In genomic region chr13:42110410-42111155, GRCh38 we compare ENCODE assay signal across 8 cellular contexts.
DNase-seq lines count a peak whose midpoint lies in the region; ATAC-seq and TF ChIP-seq lines count a peak whose summit lies in the region.

No MANE protein-coding gene starts in this region.

- dilution Hi-C loops in mammary epithelial cell (cut with HindIII; ENCODE audit: low sequenced_read_pairs): no loop called here

- in situ Hi-C loops in Panc1 (cut with HindIII; ENCODE audit: low pct_unique_long_range_greater_than_20kb, low sequenced_read_pairs) (no loop called here), mammary epithelial cell (cut with MboI; ENCODE audit: low sequenced_read_pairs in 2 of 2) (loop anchor here (10.0 to 25.0 kb wide), 2 partner anchors 206 to 448 kb away; no protein-coding TSS in a partner anchor)

- WGBS in mammary epithelial cell (ENCODE audit: low coverage, missing lambda C conversion rate): 28% methylated on average over 7 of the region's 7 CpGs

- no peaks in the 10 kb centered on the region for H4K20me1 ChIP-seq in mammary epithelial cell (ENCODE audit: insufficient read depth, low read length)

- ATAC-seq in Panc1 (peak; percentile 43), left colon (peak; percentile 67), HG03175 (IDR thresholded peaks at IDR 0.05; ENCODE audit: unreplicated experiment) (no peak)
- ATAC-seq in stimulated activated naive CD8-positive, alpha-beta T cell treated with anti-CD3 and anti-CD28 coated beads, Interleukin-15, Interleukin-2, amounts not matched to agents 100 U/mL and 50 U/mL, for 24 hours: peak; percentile 49

- H3K36me3 ChIP-seq in Panc1 (ENCODE audit: control insufficient read depth, insufficient read depth, low read length): no peaks in the 10 kb centered on the region
- H3K36me3 ChIP-seq in mammary epithelial cell (ENCODE audit: insufficient read depth, low read length): no peaks in the 10 kb centered on the region

- DNase-seq in activated T-cell treated with anti-CD3 and anti-CD28 coated beads for 4 hours (peak; percentile 46), Kasumi-1 (lab: John Stamatoyannopoulos, UW) (peak; percentile 79 to 89), Panc1 (ENCODE audit: low read depth, low spot score) (peak; percentile 38), mammary epithelial cell (peak; percentile 73), left colon (no peak)
- no peak for DNase-seq in activated T-cell treated with anti-CD3 and anti-CD28 coated beads, Interleukin-2, amount 50 U/mL, for 24 hours
- DNase-seq in stimulated activated naive CD8-positive, alpha-beta T cell treated with anti-CD3 and anti-CD28 coated beads, Interleukin-15, Interleukin-2, amounts not matched to agents 100 U/mL and 50 U/mL, for 24 hours: peak; percentile 11

- H3K27me3 ChIP-seq in Panc1 (ENCODE audit: control insufficient read depth, insufficient read depth, low read length) (no peaks in the 10 kb centered on the region), mammary epithelial cell (ENCODE audit: insufficient read depth, low read length) (no peaks in the 10 kb centered on the region)

- no peak overlapping the region for H3K9ac ChIP-seq in mammary epithelial cell (ENCODE audit: insufficient read depth, low read length)

- H3K36me3 Mint-ChIP-seq in activated T-cell treated with anti-CD3 and anti-CD28 coated beads, Interleukin-2, amount 50 U/mL, for 24 hours (ENCODE audit: low read depth): no peaks in the 10 kb centered on the region

- H3K4me1 Mint-ChIP-seq in activated T-cell treated with anti-CD3 and anti-CD28 coated beads, Interleukin-2, amount 50 U/mL, for 24 hours (ENCODE audit: low read depth): peaks cover 9% of the 10 kb centered on the region

- H3K4me3 Mint-ChIP-seq in activated T-cell treated with anti-CD3 and anti-CD28 coated beads, Interleukin-2, amount 50 U/mL, for 24 hours: no peak overlapping the region

- peaks cover 12% of the 10 kb centered on the region; the same call in 1 of the 2 replicates for H3K4me1 ChIP-seq in Panc1 (ENCODE audit: control insufficient read depth, insufficient read depth, low read length)
- H3K4me1 ChIP-seq in mammary epithelial cell (ENCODE audit: insufficient read depth, low read length): peaks cover 31% of the 10 kb centered on the region

- H3K4me3 ChIP-seq in Panc1 (ENCODE audit: low read depth in 2 of 2, low read length in 2 of 2) (no peak overlapping the region), mammary epithelial cell (replicated peaks in 1 of 3; ENCODE audit: insufficient read depth in 1 of 3, low read depth in 2 of 3, low read length in 3 of 3) (no peak overlapping the region)

- H3K4me2 ChIP-seq in mammary epithelial cell (ENCODE audit: insufficient read depth, low read depth, low read length): no peak overlapping the region

- 0 out of 2 replicates have a peak overlapping the region, but pooled peaks have one; percentile 34 for H3K27ac ChIP-seq in Panc1 (ENCODE audit: low read length)
- no peak overlapping the region for H3K27ac ChIP-seq in mammary epithelial cell (ENCODE audit: insufficient read depth, low read depth, low read length)

- intact Hi-C loops in Panc1 (cut with micrococcal nuclease; ENCODE audit: unreplicated experiment): loop anchor here (10.0 kb wide), 3 partner anchors 56 to 416 kb away; no protein-coding TSS in a partner anchor
- intact Hi-C loops in mammary epithelial cell (cut with micrococcal nuclease): loop anchor here (1.0 to 10.0 kb wide), 5 partner anchors 69 to 656 kb away; partner anchors contain the start of gene RGCC
- intact Hi-C loops in left colon (cut with DNase I, micrococcal nuclease): loop anchor here in 1 of 2 donors (5.0 to 10.0 kb wide), 2 partner anchors 206 to 443 kb away; no protein-coding TSS in a partner anchor

- TF ChIP-seq CTCF in Panc1 (IDR thresholded peaks at IDR 0.05): peak; percentile 59; the same call in 1 of the 2 replicates
- peak; percentile 56 to 67 for TF ChIP-seq CTCF in mammary epithelial cell (conservative IDR thresholded peaks at IDR 0.05 in 1 of 2, IDR thresholded peaks at IDR 0.05 in 1 of 2; ENCODE audit: extremely low read depth in 1 of 2, insufficient read depth in 1 of 2, low read depth in 1 of 2, low read length in 2 of 2)

- H3K9me3 ChIP-seq in Panc1 (ENCODE audit: control insufficient read depth, insufficient read depth, low read depth, low read length) (no peaks in the 10 kb centered on the region), mammary epithelial cell (replicated peaks; ENCODE audit: insufficient read depth, low read length) (no peaks in the 10 kb centered on the region)

- POLR2A ChIA-PET in Panc1 (lab: Charles Lee): no interaction called here

- H3K79me2 ChIP-seq in mammary epithelial cell (ENCODE audit: insufficient read depth, low read length): peaks cover 84% of the 10 kb centered on the region

- no peaks in the 10 kb centered on the region for H3K27me3 Mint-ChIP-seq in activated T-cell treated with anti-CD3 and anti-CD28 coated beads, Interleukin-2, amount 50 U/mL, for 24 hours

- no peaks in the 10 kb centered on the region for H3K9me3 Mint-ChIP-seq in activated T-cell treated with anti-CD3 and anti-CD28 coated beads, Interleukin-2, amount 50 U/mL, for 24 hours

- H3K27ac Mint-ChIP-seq in activated T-cell treated with anti-CD3 and anti-CD28 coated beads, Interleukin-2, amount 50 U/mL, for 24 hours: no peak overlapping the region

- H2AFZ ChIP-seq in mammary epithelial cell (ENCODE audit: low read depth, low read length): no peak overlapping the region

- no TSS peak for BruUV-seq in Panc1 (replicated peaks; lab: Mats Ljungman, UMichigan)
- no TSS peak for BruUV-seq in mammary epithelial cell (replicated peaks; lab: Mats Ljungman, UMichigan)

- CTCF ChIA-PET in Panc1 (lab: Charles Lee) (interaction anchor here (0.5 to 0.8 kb wide), 2 partner anchors 443 to 522 kb away, joined by 3 to 4 read pairs; no protein-coding TSS in a partner anchor), mammary epithelial cell (lab: Charles Lee; ENCODE audit: low non-redundant PET) (no interaction called here)

Comparison
In these comparisons a context has a peak if more than half of its experiments do, and no peak if none do; other contexts are left out.
1. DNase-seq: peak in activated T-cell treated with anti-CD3 and anti-CD28 coated beads for 4 hours (single experiment), Kasumi-1 (2 of 2), Panc1 (single experiment), mammary epithelial cell (single experiment) and stimulated activated naive CD8-positive, alpha-beta T cell treated with anti-CD3 and anti-CD28 coated beads, Interleukin-15, Interleukin-2, amounts not matched to agents 100 U/mL and 50 U/mL, for 24 hours (single experiment); none in activated T-cell treated with anti-CD3 and anti-CD28 coated beads, Interleukin-2, amount 50 U/mL, for 24 hours (single experiment) and left colon (0 of 2).